Comparison of ENCODE assay signal across 12 cellular contexts in the genomic region with DNA sequence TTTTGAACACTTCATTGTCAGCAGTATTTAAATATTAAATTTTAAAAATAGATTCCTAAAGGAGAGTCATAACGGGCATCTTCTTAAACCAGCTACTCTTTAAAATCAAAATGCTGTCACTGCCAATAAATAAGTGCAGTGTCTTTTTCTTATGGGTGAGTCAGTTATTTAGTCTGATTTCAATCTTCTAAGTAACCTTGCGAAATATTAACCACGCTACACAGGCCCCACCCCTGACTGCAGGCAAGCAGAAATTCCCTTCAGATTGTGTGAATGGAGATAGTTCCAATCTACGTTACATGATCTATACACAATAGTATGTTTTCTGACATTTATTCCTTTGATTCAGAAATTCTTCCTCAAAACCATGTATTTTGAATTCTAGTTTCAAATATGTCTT.
DNase-seq lines count a peak whose midpoint lies in the region; ATAC-seq, FAIRE-seq and TF ChIP-seq lines count a peak whose summit lies in the region.
"Had no signal": no experiment of that assay in that cellular context is flagged by ENCODE, and none has a peak within 500 bp of the region (broad histone marks: within the 10 kb centered on the region; RNA-seq: fewer than 3 reads in every experiment).

No MANE protein-coding gene starts in this region.

- 37 to 48% methylated on average over 4 of the region's 4 CpGs for WGBS in transverse colon (ENCODE audit: low coverage in 1 of 2), 2 donors

- TF ChIP-seq POLR2A in transverse colon (IDR thresholded peaks at IDR 0.05): no peak

- TF ChIP-seq EP300 in transverse colon (IDR thresholded peaks at IDR 0.05; ENCODE audit: low read depth): no peak

- H3K36me3 ChIP-seq in transverse colon: no peaks in the 10 kb centered on the region
- H3K36me3 ChIP-seq: right atrium auricular region had no signal

- POLR2A ChIA-PET in activated CD4-positive, alpha-beta T cell treated with anti-CD3 and anti-CD28 coated beads for 36 hours (lab: Charles Lee): no interaction called here

- in situ Hi-C loops in transverse colon (cut with MboI; ENCODE audit: low pct_ligation_motif_present in 1 of 4, low pct_unique_long_range_greater_than_20kb in 1 of 4, low sequenced_read_pairs in 3 of 4): loop anchor here in 1 of 4 donors (25.0 kb wide), 1 partner anchor 1009 kb away; no protein-coding TSS in a partner anchor

- no peak overlapping the region for H3K27ac ChIP-seq in transverse colon
- H3K27ac ChIP-seq: right atrium auricular region had no signal

- CTCF ChIA-PET in activated CD4-positive, alpha-beta T cell treated with anti-CD3 and anti-CD28 coated beads for 36 hours (lab: Charles Lee): interaction anchor here (1.0 to 3.5 kb wide), 5 partner anchors 9 to 711 kb away, joined by 3 to 22 read pairs (median 4); no protein-coding TSS in a partner anchor

- peaks cover 42% of the 10 kb centered on the region for H3K4me1 Mint-ChIP-seq in activated CD4-positive, alpha-beta T cell treated with anti-CD3 and anti-CD28 coated beads for 36 hours

- no peak overlapping the region for H3K27ac Mint-ChIP-seq in activated CD4-positive, alpha-beta T cell treated with anti-CD3 and anti-CD28 coated beads for 36 hours
- H3K27ac Mint-ChIP-seq: effector memory CD8-positive, alpha-beta T cell; T-helper 17 cell had no signal

- intact Hi-C loops in activated CD4-positive, alpha-beta T cell treated with anti-CD3 and anti-CD28 coated beads for 36 hours (cut with DNase I, micrococcal nuclease): loop anchor here in 1 of 2 experiments (5.0 to 10.0 kb wide), 2 partner anchors 556 to 738 kb away; no protein-coding TSS in a partner anchor
- intact Hi-C loops in transverse colon (cut with DNase I; ENCODE audit: low total_unique reads): no loop called here

- TF ChIP-seq CTCF in fibroblast of pulmonary artery (IDR thresholded peaks at IDR 0.05; ENCODE audit: low read length, missing control alignments) (no peak), transverse colon (IDR thresholded peaks at IDR 0.05) (no peak)

- no peaks in the 10 kb centered on the region for H3K27me3 ChIP-seq in transverse colon
- H3K27me3 ChIP-seq: right atrium auricular region had no signal

- H3K9me3 Mint-ChIP-seq in activated CD4-positive, alpha-beta T cell treated with anti-CD3 and anti-CD28 coated beads for 36 hours (ENCODE audit: low read depth): no peaks in the 10 kb centered on the region
- H3K9me3 Mint-ChIP-seq: effector memory CD8-positive, alpha-beta T cell had no signal

- H3K9me3 ChIP-seq in transverse colon: no peaks in the 10 kb centered on the region
- H3K9me3 ChIP-seq: right atrium auricular region had no signal

- peaks cover 4 to 39% (median 13%) of the 10 kb centered on the region in 4 donors for H3K4me1 ChIP-seq in transverse colon
- H3K4me1 ChIP-seq: right atrium auricular region had no signal

- peak; percentile 39 for DNase-seq in activated CD4-positive, alpha-beta T cell treated with anti-CD3 and anti-CD28 coated beads for 36 hours
- no peak for DNase-seq in activated CD4-positive, alpha-beta T cell treated with anti-CD3 and anti-CD28 coated beads for 1 hour
- DNase-seq in RCC 7860 (ENCODE audit: low spot score): peak; percentile 40
- peak; percentile 75 for DNase-seq in fibroblast of pulmonary artery (ENCODE audit: low read depth)
- peak; percentile 41 for DNase-seq in transverse colon
- DNase-seq in NCI-H1436 treated with DMSO at 0.1 percent for 48 hours (lab: John Stamatoyannopoulos, UW): no peak
- DNase-seq: effector memory CD8-positive, alpha-beta T cell; NCI-H2171; T-helper 17 cell had no signal

- no peak overlapping the region for H3K4me3 ChIP-seq in fibroblast of pulmonary artery (replicated peaks; ENCODE audit: low read depth, low read length)
- no peak overlapping the region for H3K4me3 ChIP-seq in transverse colon
- H3K4me3 ChIP-seq: right atrium auricular region had no signal

- H3K36me3 Mint-ChIP-seq in activated CD4-positive, alpha-beta T cell treated with anti-CD3 and anti-CD28 coated beads for 36 hours (ENCODE audit: low read depth): no peaks in the 10 kb centered on the region

- ATAC-seq in activated CD4-positive, alpha-beta T cell treated with anti-CD3 and anti-CD28 coated beads for 36 hours: no peak
- ATAC-seq in HG03457 (IDR thresholded peaks at IDR 0.05; ENCODE audit: unreplicated experiment): no peak
- ATAC-seq in GM21381 (IDR thresholded peaks at IDR 0.05; ENCODE audit: unreplicated experiment): no peak
- ATAC-seq: effector memory CD8-positive, alpha-beta T cell; T-helper 17 cell had no signal

- no peak overlapping the region for H3K4me3 Mint-ChIP-seq in activated CD4-positive, alpha-beta T cell treated with anti-CD3 and anti-CD28 coated beads for 36 hours
- H3K4me3 Mint-ChIP-seq: effector memory CD8-positive, alpha-beta T cell; T-helper 17 cell had no signal

- FAIRE-seq in RCC 7860 (lab: Jason Lieb, UNC): peak; percentile 83

- no peaks in the 10 kb centered on the region for H3K27me3 Mint-ChIP-seq in activated CD4-positive, alpha-beta T cell treated with anti-CD3 and anti-CD28 coated beads for 36 hours

Comparison
In these comparisons a context has a peak if more than half of its experiments do, and no peak if none do; other contexts are left out.
1. DNase-seq: peak in activated CD4-positive, alpha-beta T cell treated with anti-CD3 and anti-CD28 coated beads for 36 hours (single experiment), RCC 7860 (single experiment), fibroblast of pulmonary artery (single experiment) and transverse colon (single experiment); none in activated CD4-positive, alpha-beta T cell treated with anti-CD3 and anti-CD28 coated beads for 1 hour (single experiment) and NCI-H1436 treated with DMSO at 0.1 percent for 48 hours (single experiment).